21 cellular contexts compared by ENCODE assay signal in genomic region chr2:101332885-101333766, GRCh38. TPM values are rescaled to one million over a fixed set of nuclear protein-coding genes. Genes with fewer than 3 reads are reported as not detected.
DNase-seq lines count a peak whose midpoint lies in the region; ATAC-seq and TF ChIP-seq lines count a peak whose summit lies in the region.
"Had no signal": no experiment of that assay in that cellular context is flagged by ENCODE, and none has a peak within 500 bp of the region (broad histone marks: within the 10 kb centered on the region; RNA-seq: fewer than 3 reads in every experiment).

No MANE protein-coding gene starts in this region.

- no peak overlapping the region for H3K56ac ChIP-seq in H9 (ENCODE audit: insufficient read length, low read depth, low read length)

- H3K4me1 ChIP-seq in H9 (ENCODE audit: insufficient read depth, low read length), result peaks cover 15% of the 10 kb centered on the region; the same call in 1 of the 2 replicates
- H3K4me1 ChIP-seq in neural progenitor cell, result peaks cover 16% of the 10 kb centered on the region

- H3K9me3 ChIP-seq in H9 (ENCODE audit: control insufficient read depth, low read depth, low read length) (no peaks in the 10 kb centered on the region), neural progenitor cell (ENCODE audit: low read depth) (no peaks in the 10 kb centered on the region)
- H3K9me3 ChIP-seq: BLaER1, SJCRH30 had no signal

- no CpG with 5 or more reads among the region's 5 CpGs for WGBS in H9 (ENCODE audit: extremely low coverage, insufficient read length, low lambda C conversion rate)

- H3K79me2 ChIP-seq in H9 (ENCODE audit: insufficient read depth, low read length) (no peaks in the 10 kb centered on the region), neural progenitor cell (ENCODE audit: low read depth) (no peaks in the 10 kb centered on the region)

- no peak for ATAC-seq in activated T-cell treated with anti-CD3 and anti-CD28 coated beads, Interleukin-2, amount 50 U/mL, for 72 hours (replicated peaks in 1 of 2)
- peak; percentile 56 for ATAC-seq in activated naive CD8-positive, alpha-beta T cell treated with anti-CD3 and anti-CD28 coated beads, Interleukin-2, amount 50 U/mL, for 24 hours
- ATAC-seq in stimulated activated naive CD8-positive, alpha-beta T cell treated with anti-CD3 and anti-CD28 coated beads, Interleukin-15, Interleukin-2, amounts not matched to agents 100 U/mL and 50 U/mL, for 24 hours, result peak; percentile 39
- no peak for ATAC-seq in HG03108 (IDR thresholded peaks at IDR 0.05; ENCODE audit: unreplicated experiment)
- ATAC-seq: PC-3 had no signal

- no peak overlapping the region for H3K4ac ChIP-seq in H9 (ENCODE audit: low read depth, low read length)

- TF ChIP-seq CTCF in H9 (conservative IDR thresholded peaks at IDR 0.05) (peak; percentile 22; the same call in 2 of the 3 replicates), neural progenitor cell (IDR thresholded peaks at IDR 0.05) (no peak)

- H3K9ac ChIP-seq in H9 (ENCODE audit: extremely low read depth, insufficient read length, low read length) (no peak overlapping the region), neural progenitor cell (no peak overlapping the region)
- H3K9ac ChIP-seq: BLaER1 had no signal

- H3K4me1 Mint-ChIP-seq in activated T-cell treated with anti-CD3 and anti-CD28 coated beads, Interleukin-2, amount 50 U/mL, for 72 hours (ENCODE audit: low read depth), result peaks cover 17% of the 10 kb centered on the region
- H3K4me1 Mint-ChIP-seq in H9 (peaks cover 11 to 26% of the 10 kb centered on the region in 2 experiments), neural progenitor cell (peaks cover 12% of the 10 kb centered on the region)
- H3K4me1 Mint-ChIP-seq in activated naive CD8-positive, alpha-beta T cell treated with anti-CD3 and anti-CD28 coated beads, Interleukin-2, amount 50 U/mL, for 24 hours, result peaks cover 23% of the 10 kb centered on the region

- no peak overlapping the region for H2BK20ac ChIP-seq in H9 (ENCODE audit: low read depth, low read length, poor library complexity, severe bottlenecking)

- H4K5ac ChIP-seq in H9 (ENCODE audit: insufficient read length, low read depth, low read length), result no peak overlapping the region

- H3K36me3 Mint-ChIP-seq in activated T-cell treated with anti-CD3 and anti-CD28 coated beads, Interleukin-2, amount 50 U/mL, for 72 hours (ENCODE audit: insufficient read depth in 2 of 2), result no peaks in the 10 kb centered on the region
- H3K36me3 Mint-ChIP-seq in H9 (ENCODE audit: insufficient read depth in 1 of 3, low read depth in 3 of 3) (no peaks in the 10 kb centered on the region), neural progenitor cell (no peaks in the 10 kb centered on the region)
- no peaks in the 10 kb centered on the region for H3K36me3 Mint-ChIP-seq in activated naive CD8-positive, alpha-beta T cell treated with anti-CD3 and anti-CD28 coated beads, Interleukin-2, amount 50 U/mL, for 24 hours (ENCODE audit: low read depth)

- H3K23me2 ChIP-seq in H9 (ENCODE audit: insufficient read length, low read depth, low read length, poor library complexity, severe bottlenecking), result no peaks in the 10 kb centered on the region

- no peak overlapping the region for H3K14ac ChIP-seq in H9 (ENCODE audit: insufficient read depth, low read length)

- H3K79me1 ChIP-seq in H9 (ENCODE audit: insufficient read depth, low read depth, low read length, poor library complexity, severe bottlenecking), result no peaks in the 10 kb centered on the region

- no peaks in the 10 kb centered on the region for H3F3A ChIP-seq in neural progenitor cell (ENCODE audit: low read depth)

- no peak overlapping the region for H2BK5ac ChIP-seq in H9 (ENCODE audit: insufficient read length, low read length)

- H3K18ac ChIP-seq in H9 (ENCODE audit: insufficient read length, low read depth, low read length), result no peak overlapping the region

- H4K8ac ChIP-seq in H9 (replicated peaks; ENCODE audit: insufficient read length, low read depth, low read length), result no peak overlapping the region

- H3K36me3 ChIP-seq in neural progenitor cell, result no peaks in the 10 kb centered on the region
- H3K36me3 ChIP-seq: BLaER1, SJCRH30 had no signal

- H2AFZ ChIP-seq in H9 (ENCODE audit: low read length) (no peak overlapping the region), neural progenitor cell (replicated peaks) (no peak overlapping the region)

- no peaks in the 10 kb centered on the region for H3K27me3 Mint-ChIP-seq in activated T-cell treated with anti-CD3 and anti-CD28 coated beads, Interleukin-2, amount 50 U/mL, for 72 hours (ENCODE audit: low read depth)
- H3K27me3 Mint-ChIP-seq in H9 (ENCODE audit: low read depth), result no peaks in the 10 kb centered on the region
- no peaks in the 10 kb centered on the region for H3K27me3 Mint-ChIP-seq in activated naive CD8-positive, alpha-beta T cell treated with anti-CD3 and anti-CD28 coated beads, Interleukin-2, amount 50 U/mL, for 24 hours
- peaks cover 4% of the 10 kb centered on the region for H3K27me3 Mint-ChIP-seq in neural progenitor cell (ENCODE audit: insufficient read depth, low read depth)

- H3K27me3 ChIP-seq in H9 (ENCODE audit: insufficient read depth, low read length) (no peaks in the 10 kb centered on the region), neural progenitor cell (no peaks in the 10 kb centered on the region)
- H3K27me3 ChIP-seq: BLaER1, SJCRH30 had no signal

- peak overlapping the region; percentile 33 for H3K27ac Mint-ChIP-seq in activated T-cell treated with anti-CD3 and anti-CD28 coated beads, Interleukin-2, amount 50 U/mL, for 72 hours
- peak overlapping the region in 1 of 3 experiments; percentile 31; a peak in 1 of 7 replicates for H3K27ac Mint-ChIP-seq in H9
- H3K27ac Mint-ChIP-seq in activated naive CD8-positive, alpha-beta T cell treated with anti-CD3 and anti-CD28 coated beads, Interleukin-2, amount 50 U/mL, for 24 hours, result peak overlapping the region; percentile 21
- no peak overlapping the region for H3K27ac Mint-ChIP-seq in neural progenitor cell

- H3K9me3 Mint-ChIP-seq in activated T-cell treated with anti-CD3 and anti-CD28 coated beads, Interleukin-2, amount 50 U/mL, for 72 hours, result no peaks in the 10 kb centered on the region
- H3K9me3 Mint-ChIP-seq in H9 (peaks cover 0 to 3% of the 10 kb centered on the region in 2 experiments; a peak in 1 of 5 replicates), neural progenitor cell (peaks cover 1% of the 10 kb centered on the region)
- H3K9me3 Mint-ChIP-seq in activated naive CD8-positive, alpha-beta T cell treated with anti-CD3 and anti-CD28 coated beads, Interleukin-2, amount 50 U/mL, for 24 hours, result no peaks in the 10 kb centered on the region

- no peak overlapping the region for H3K27ac ChIP-seq in H9 (ENCODE audit: insufficient read length, low read depth, low read length)
- H3K27ac ChIP-seq in neural progenitor cell, result no peak overlapping the region
- H3K27ac ChIP-seq: BLaER1, RWPE1, SJCRH30 had no signal

- H2AK5ac ChIP-seq in H9 (ENCODE audit: insufficient read length, low read length), result no peak overlapping the region

- H3K4me3 Mint-ChIP-seq in activated T-cell treated with anti-CD3 and anti-CD28 coated beads, Interleukin-2, amount 50 U/mL, for 72 hours, result peak overlapping the region; percentile 10 to 17
- H3K4me3 Mint-ChIP-seq in H9 (no peak overlapping the region), neural progenitor cell (no peak overlapping the region)
- H3K4me3 Mint-ChIP-seq in activated naive CD8-positive, alpha-beta T cell treated with anti-CD3 and anti-CD28 coated beads, Interleukin-2, amount 50 U/mL, for 24 hours, result no peak overlapping the region

- no peak overlapping the region for H2BK15ac ChIP-seq in H9 (ENCODE audit: low read depth, low read length)

- H3K23ac ChIP-seq in H9 (ENCODE audit: insufficient read length, low read depth, low read length), result no peak overlapping the region

- DNase-seq in activated T-cell treated with anti-CD3 and anti-CD28 coated beads, Interleukin-2, amount 50 U/mL, for 72 hours, result no peak
- no peak for DNase-seq in activated T-cell treated with anti-CD3 and anti-CD28 coated beads, Interleukin-2, amount 50 U/mL, for 48 hours
- DNase-seq in H9 (no peak), neural progenitor cell (ENCODE audit: low spot score) (no peak), NCI-H1417 treated with DMSO at 0.1 percent for 48 hours (lab: John Stamatoyannopoulos, UW) (no peak)
- no peak for DNase-seq in activated naive CD8-positive, alpha-beta T cell treated with anti-CD3 and anti-CD28 coated beads, Interleukin-2, amount 50 U/mL, for 24 hours
- DNase-seq in stimulated activated naive CD8-positive, alpha-beta T cell treated with anti-CD3 and anti-CD28 coated beads, Interleukin-15, Interleukin-2, amounts not matched to agents 100 U/mL and 50 U/mL, for 24 hours, result no peak
- DNase-seq: GF-D8, H7, KBM-7, MV-4-11, NCI-H1436, NCI-H2029 treated with DMSO at 0.1 percent for 48 hours, NCI-H2171 treated with DMSO at 0.1 percent for 48 hours, NCI-H510A, NCI-H82, PC-3, SJCRH30 had no signal

- H3K4me2 ChIP-seq in H9 (ENCODE audit: insufficient read depth, insufficient read length, low read length) (no peak overlapping the region), neural progenitor cell (no peak overlapping the region)
- H3K4me2 ChIP-seq: BLaER1 had no signal

- no peak overlapping the region for H4K91ac ChIP-seq in H9 (ENCODE audit: insufficient read length, low read depth, low read length)

- H4K20me1 ChIP-seq in H9 (ENCODE audit: control insufficient read depth, insufficient read depth, insufficient read length) (no peaks in the 10 kb centered on the region), neural progenitor cell (ENCODE audit: low read depth) (no peaks in the 10 kb centered on the region)
- H4K20me1 ChIP-seq: BLaER1 had no signal

- no peak overlapping the region for H2BK120ac ChIP-seq in H9 (ENCODE audit: low read depth, low read length, poor library complexity, severe bottlenecking)

- no peak overlapping the region for H2BK12ac ChIP-seq in H9 (ENCODE audit: insufficient read length, low read depth, low read length)

- H3K4me3 ChIP-seq in neural progenitor cell, result no peak overlapping the region
- H3K4me3 ChIP-seq: BLaER1, SJCRH30 had no signal

- H3T11ph ChIP-seq in H9 (ENCODE audit: low read length), result no peak overlapping the region

RNA-seq across cellular contexts. Expression of gene RNF149, which starts 24.6 kb away (rescaled TPM):
- 10 to 100 TPM; 30.9 to 50.8 TPM for total RNA-seq in activated T-cell treated with anti-CD3 and anti-CD28 coated beads, Interleukin-2, amount 50 U/mL, for 72 hours
- total RNA-seq in H9 (2021), result 17.4 and 18.0 TPM in 2 replicates
- total RNA-seq in neural progenitor cell (ENCODE audit: low replicate concordance), result 28.1 and 35.0 TPM in 2 replicates

RNA-seq across cellular contexts. Expression of gene CREG2, which starts 54.2 kb away (rescaled TPM):
- total RNA-seq in activated T-cell treated with anti-CD3 and anti-CD28 coated beads, Interleukin-2, amount 50 U/mL, for 72 hours, result not detected
- total RNA-seq in H9 (2021), result 0.77 and 1.2 TPM in 2 replicates
- total RNA-seq in neural progenitor cell (ENCODE audit: low replicate concordance), result 0.28 TPM in 1 of 2 replicates, not detected in the other

Comparison
In these comparisons a context has a peak if more than half of its experiments do, and no peak if none do; other contexts are left out.
1. ATAC-seq: peak in activated naive CD8-positive, alpha-beta T cell treated with anti-CD3 and anti-CD28 coated beads, Interleukin-2, amount 50 U/mL, for 24 hours (single experiment) and stimulated activated naive CD8-positive, alpha-beta T cell treated with anti-CD3 and anti-CD28 coated beads, Interleukin-15, Interleukin-2, amounts not matched to agents 100 U/mL and 50 U/mL, for 24 hours (single experiment); none in activated T-cell treated with anti-CD3 and anti-CD28 coated beads, Interleukin-2, amount 50 U/mL, for 72 hours (0 of 2) and HG03108 (single experiment).
2. H3K4me3 Mint-ChIP-seq: peak in activated T-cell treated with anti-CD3 and anti-CD28 coated beads, Interleukin-2, amount 50 U/mL, for 72 hours (2 of 2); none in H9 (0 of 2), activated naive CD8-positive, alpha-beta T cell treated with anti-CD3 and anti-CD28 coated beads, Interleukin-2, amount 50 U/mL, for 24 hours (single experiment) and neural progenitor cell (single experiment).